ENCODE assay signal across 21 cellular contexts in the genomic region with DNA sequence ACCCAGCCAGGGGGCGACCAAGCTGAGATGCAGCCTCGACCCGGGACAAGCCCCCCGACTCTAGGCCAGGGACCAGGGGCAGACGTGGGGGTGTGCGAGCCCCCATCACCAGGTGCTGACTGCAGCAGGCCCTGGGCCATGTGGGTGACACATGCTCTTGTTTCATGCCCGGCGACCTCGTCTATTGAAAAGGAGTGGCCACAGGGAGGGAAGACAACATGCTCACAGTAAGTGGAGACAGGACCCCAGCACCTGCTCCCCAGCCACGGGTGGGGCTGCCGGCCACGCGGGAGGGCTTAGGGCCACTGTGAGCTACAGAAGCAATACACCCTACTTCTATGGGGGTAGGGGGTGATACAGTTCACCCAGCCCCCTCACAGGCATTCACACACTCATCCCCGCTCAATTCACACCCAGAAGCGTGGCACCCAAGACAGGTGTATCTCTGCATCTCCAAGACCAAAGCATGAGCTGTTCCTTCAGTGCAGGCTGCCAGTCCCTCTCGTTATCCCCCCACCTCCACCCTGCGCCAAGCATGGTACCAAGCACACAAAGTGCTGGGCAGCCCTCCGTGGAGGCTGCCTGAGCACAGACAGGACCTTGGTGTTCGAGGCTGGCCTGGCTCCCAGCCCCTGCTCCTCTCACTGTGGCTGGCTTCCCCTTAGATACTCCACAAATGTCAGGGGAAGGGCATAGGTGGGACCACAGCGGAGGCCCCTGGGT. TPM values are rescaled to one million over a fixed set of nuclear protein-coding genes. Genes with fewer than 3 reads are reported as not detected.
A peak's percentile ranks its signal among the peaks of the same experiment; 100 is the strongest.
DNase-seq lines count a peak whose midpoint lies in the region; ATAC-seq and TF ChIP-seq lines count a peak whose summit lies in the region.
"Had no signal": no experiment of that assay in that cellular context is flagged by ENCODE, and none has a peak within 500 bp of the region (broad histone marks: within the 10 kb centered on the region; RNA-seq: fewer than 3 reads in every experiment).

No MANE protein-coding gene starts in this region.

- H3K27me3 Mint-ChIP-seq in activated CD8-positive, alpha-beta T cell treated with anti-CD3 and anti-CD28 coated beads for 36 hours: no peaks in the 10 kb centered on the region
- H3K27me3 Mint-ChIP-seq: activated naive CD8-positive, alpha-beta T cell treated with anti-CD3 and anti-CD28 coated beads, Interleukin-2, amount 10 ng/mL, durations not matched to agents 7 days and 5 days; B cell; T-cell had no signal

- no peaks in the 10 kb centered on the region for H3K9me2 ChIP-seq in PC-9 (ENCODE audit: insufficient read depth)

- H3K27ac Mint-ChIP-seq in stimulated activated effector memory CD8-positive, alpha-beta T cell treated with anti-CD3 and anti-CD28 coated beads, Interleukin-12 subunit alpha, Interleukin-12 subunit beta, amount 100 ng/mL, for 72 hours: peak overlapping the region; percentile 81
- H3K27ac Mint-ChIP-seq in activated CD8-positive, alpha-beta T cell treated with anti-CD3 and anti-CD28 coated beads for 36 hours: no peak overlapping the region
- H3K27ac Mint-ChIP-seq: activated naive CD8-positive, alpha-beta T cell treated with anti-CD3 and anti-CD28 coated beads, Interleukin-2, amount 10 ng/mL, durations not matched to agents 7 days and 5 days; B cell; T-cell had no signal

- POLR2A ChIA-PET in PC-9 (lab: Charles Lee; ENCODE audit: unreplicated experiment): interaction anchor here (0.6 kb wide), 1 partner anchor 231 kb away, joined by 11 read pairs; no protein-coding TSS in a partner anchor
- POLR2A ChIA-PET in activated CD8-positive, alpha-beta T cell treated with anti-CD3 and anti-CD28 coated beads for 36 hours (lab: Charles Lee): no interaction called here

- H3K4me1 ChIP-seq in BE2C (peaks cover 31% of the 10 kb centered on the region), left ventricle myocardium inferior (peaks cover 86% of the 10 kb centered on the region), PC-9 (replicated peaks; ENCODE audit: insufficient read depth) (peaks cover 8% of the 10 kb centered on the region; the same call in 1 of the 2 replicates)

- H3K4me3 Mint-ChIP-seq in stimulated activated effector memory CD8-positive, alpha-beta T cell treated with anti-CD3 and anti-CD28 coated beads, Interleukin-12 subunit alpha, Interleukin-12 subunit beta, amount 100 ng/mL, for 72 hours: no peak overlapping the region
- H3K4me3 Mint-ChIP-seq in activated CD8-positive, alpha-beta T cell treated with anti-CD3 and anti-CD28 coated beads for 36 hours: no peak overlapping the region
- H3K4me3 Mint-ChIP-seq: activated naive CD8-positive, alpha-beta T cell treated with anti-CD3 and anti-CD28 coated beads, Interleukin-2, amount 10 ng/mL, durations not matched to agents 7 days and 5 days; B cell; H9; T-cell had no signal

- H3K36me3 ChIP-seq in BE2C (peaks cover 29% of the 10 kb centered on the region), left ventricle myocardium inferior (peaks cover 32% of the 10 kb centered on the region), PC-9 (ENCODE audit: low read depth) (no peaks in the 10 kb centered on the region)

- no peak overlapping the region for H3K4me3 ChIP-seq in BE2C (ENCODE audit: low read depth, low read length)
- H3K4me3 ChIP-seq in left ventricle myocardium inferior: no peak overlapping the region
- H3K4me3 ChIP-seq in PC-9: no peak overlapping the region

- peak; percentile 42 for DNase-seq in BE2C
- DNase-seq in M059J (ENCODE audit: low read depth): peak; percentile 34
- no peak for DNase-seq in left ventricle myocardium inferior
- DNase-seq in stimulated activated effector memory CD8-positive, alpha-beta T cell treated with anti-CD3 and anti-CD28 coated beads, Interleukin-12 subunit alpha, Interleukin-12 subunit beta, amount 100 ng/mL, for 72 hours (ENCODE audit: low spot score in 2 of 2): no peak
- no peak for DNase-seq in NCI-H226
- DNase-seq in activated effector memory CD4-positive, alpha-beta T cell treated with Interleukin-2 at 50 U/mL for 16 hours: no peak
- no peak for DNase-seq in PC-9
- no peak for DNase-seq in activated CD8-positive, alpha-beta T cell treated with anti-CD3 and anti-CD28 coated beads for 36 hours
- DNase-seq: activated naive CD8-positive, alpha-beta T cell treated with anti-CD3 and anti-CD28 coated beads, Interleukin-2, amount 10 ng/mL, durations not matched to agents 7 days and 5 days; activated T-cell treated with anti-CD3 and anti-CD28 coated beads, Interleukin-2, amount 50 U/mL, for 1 hour; DMS79 treated with DMSO at 0.1 percent for 48 hours; H9; kidney; NCI-H146; NCI-H524; stimulated activated CD4-positive, alpha-beta T cell treated with anti-CD3 and anti-CD28 coated beads, Interleukin-2, amount 100 ng/mL, for 24 hours; T-cell had no signal

- H3K4me1 Mint-ChIP-seq in stimulated activated effector memory CD8-positive, alpha-beta T cell treated with anti-CD3 and anti-CD28 coated beads, Interleukin-12 subunit alpha, Interleukin-12 subunit beta, amount 100 ng/mL, for 72 hours: no peaks in the 10 kb centered on the region
- H3K4me1 Mint-ChIP-seq in activated CD8-positive, alpha-beta T cell treated with anti-CD3 and anti-CD28 coated beads for 36 hours (ENCODE audit: low read depth): no peaks in the 10 kb centered on the region
- H3K4me1 Mint-ChIP-seq: B cell, T-cell had no signal

- H3K36me3 Mint-ChIP-seq in stimulated activated effector memory CD8-positive, alpha-beta T cell treated with anti-CD3 and anti-CD28 coated beads, Interleukin-12 subunit alpha, Interleukin-12 subunit beta, amount 100 ng/mL, for 72 hours: peaks cover 73% of the 10 kb centered on the region
- peaks cover 7% of the 10 kb centered on the region for H3K36me3 Mint-ChIP-seq in activated CD8-positive, alpha-beta T cell treated with anti-CD3 and anti-CD28 coated beads for 36 hours (ENCODE audit: low read depth)

- ATAC-seq in stimulated activated effector memory CD8-positive, alpha-beta T cell treated with anti-CD3 and anti-CD28 coated beads, Interleukin-12 subunit alpha, Interleukin-12 subunit beta, amount 100 ng/mL, for 72 hours: no peak
- no peak for ATAC-seq in activated CD8-positive, alpha-beta T cell treated with anti-CD3 and anti-CD28 coated beads for 36 hours
- ATAC-seq: activated CD4-positive, CD25-positive, alpha-beta regulatory T cell treated with anti-CD3 and anti-CD28 coated beads, Interleukin-2, amount 50 U/mL, for 24 hours; Panc1; T-cell had no signal

- no peaks in the 10 kb centered on the region for H4K20me1 ChIP-seq in PC-9 (ENCODE audit: insufficient read depth)

- H2AFZ ChIP-seq in PC-9: no peak overlapping the region

- peak overlapping the region; percentile 57 for H3K27ac ChIP-seq in left ventricle myocardium inferior (replicated peaks)
- H3K27ac ChIP-seq in PC-9: no peak overlapping the region
- H3K27ac ChIP-seq: KMS-11 had no signal

- no peak overlapping the region for H3K4me2 ChIP-seq in PC-9
- H3K4me2 ChIP-seq: KMS-11 had no signal

- no peaks in the 10 kb centered on the region for H3K79me2 ChIP-seq in PC-9 (ENCODE audit: low read depth)

- H3K27me3 ChIP-seq in BE2C (no peaks in the 10 kb centered on the region), left ventricle myocardium inferior (ENCODE audit: low read depth) (no peaks in the 10 kb centered on the region), PC-9 (ENCODE audit: insufficient read depth, low read depth) (no peaks in the 10 kb centered on the region)

- TF ChIP-seq CTCF in BE2C (IDR thresholded peaks at IDR 0.05; ENCODE audit: low read depth, low read length): no peak
- no peak for TF ChIP-seq CTCF in left ventricle myocardium inferior (IDR thresholded peaks at IDR 0.05; ENCODE audit: borderline replicate concordance)
- TF ChIP-seq CTCF in PC-9 (conservative IDR thresholded peaks at IDR 0.05): no peak
- no peak for TF ChIP-seq CTCF in activated CD8-positive, alpha-beta T cell treated with anti-CD3 and anti-CD28 coated beads for 36 hours (IDR thresholded peaks at IDR 0.05)

- CTCF ChIA-PET in PC-9 (lab: Charles Lee): interaction anchor here (0.6 kb wide), 1 partner anchor 131 kb away, joined by 3 read pairs; no protein-coding TSS in a partner anchor
- CTCF ChIA-PET in activated CD8-positive, alpha-beta T cell treated with anti-CD3 and anti-CD28 coated beads for 36 hours (lab: Charles Lee): interaction anchor here (1.5 kb wide), 2 partner anchors 18 to 19 kb away, joined by 4 to 5 read pairs; no protein-coding TSS in a partner anchor

- H3K9me3 Mint-ChIP-seq in stimulated activated effector memory CD8-positive, alpha-beta T cell treated with anti-CD3 and anti-CD28 coated beads, Interleukin-12 subunit alpha, Interleukin-12 subunit beta, amount 100 ng/mL, for 72 hours: no peaks in the 10 kb centered on the region
- H3K9me3 Mint-ChIP-seq in activated CD8-positive, alpha-beta T cell treated with anti-CD3 and anti-CD28 coated beads for 36 hours: no peaks in the 10 kb centered on the region
- H3K9me3 Mint-ChIP-seq: activated naive CD8-positive, alpha-beta T cell treated with anti-CD3 and anti-CD28 coated beads, Interleukin-2, amount 10 ng/mL, durations not matched to agents 7 days and 5 days; H9; T-cell had no signal

- intact Hi-C loops in left ventricle myocardium inferior (cut with micrococcal nuclease): no loop called here
- intact Hi-C loops in PC-9 (cut with micrococcal nuclease; ENCODE audit: unreplicated experiment): no loop called here
- intact Hi-C loops in activated CD8-positive, alpha-beta T cell treated with anti-CD3 and anti-CD28 coated beads for 36 hours (cut with micrococcal nuclease): no loop called here

- H3F3A ChIP-seq in PC-9 (ENCODE audit: insufficient read depth, low read depth): no peaks in the 10 kb centered on the region

- BruUV-seq in PC-9 (replicated peaks; lab: Mats Ljungman, UMichigan): no TSS peak

- no peaks in the 10 kb centered on the region for H3K9me3 ChIP-seq in BE2C
- H3K9me3 ChIP-seq in left ventricle myocardium inferior (replicated peaks): no peaks in the 10 kb centered on the region
- H3K9me3 ChIP-seq in PC-9 (ENCODE audit: insufficient read depth, low read depth): no peaks in the 10 kb centered on the region

RNA-seq across cellular contexts. Expression of a gene that starts 13.6 kb away (rescaled TPM):
- polyA plus RNA-seq in BE2C (2012; ENCODE audit: insufficient read depth, insufficient read length, low read depth): 147 TPM
- 69.9 and 115 TPM in 2 replicates for total RNA-seq in M059J (2014; rRNA removed; shearing (Covaris generic))
- total RNA-seq in left ventricle myocardium inferior (5.5 TPM), PC-9 (2021) (45.3 and 49.8 TPM in 2 replicates)
- not detected for total RNA-seq in activated CD8-positive, alpha-beta T cell treated with anti-CD3 and anti-CD28 coated beads for 36 hours

RNA-seq across cellular contexts. Expression of a gene that starts 31.2 kb away (rescaled TPM):
- 72.6 TPM for polyA plus RNA-seq in BE2C (2012; ENCODE audit: insufficient read depth, insufficient read length, low read depth)
- total RNA-seq in M059J (2014; rRNA removed; shearing (Covaris generic)): 8.7 and 13.1 TPM in 2 replicates
- total RNA-seq in left ventricle myocardium inferior (12.5 TPM), PC-9 (2021) (42.1 and 55.4 TPM in 2 replicates)
- 10 to 100 TPM; 73.3 to 76.6 TPM for total RNA-seq in activated CD8-positive, alpha-beta T cell treated with anti-CD3 and anti-CD28 coated beads for 36 hours

RNA-seq across cellular contexts. Expression of a gene that starts 34.1 kb away (rescaled TPM):
- polyA plus RNA-seq in BE2C (2012; ENCODE audit: insufficient read depth, insufficient read length, low read depth): 216 TPM
- 38.6 and 61.5 TPM in 2 replicates for total RNA-seq in M059J (2014; rRNA removed; shearing (Covaris generic))
- total RNA-seq in left ventricle myocardium inferior: 67.3 TPM
- 95.9 and 110 TPM in 2 replicates for total RNA-seq in PC-9 (2021)
- 10 to 100 TPM; 65.9 to 70.1 TPM for total RNA-seq in activated CD8-positive, alpha-beta T cell treated with anti-CD3 and anti-CD28 coated beads for 36 hours

RNA-seq across cellular contexts. Expression of a gene that starts 40.4 kb away (rescaled TPM):
- polyA plus RNA-seq in BE2C (2012; ENCODE audit: insufficient read depth, insufficient read length, low read depth): 154 TPM
- 68.2 and 69.0 TPM in 2 replicates for total RNA-seq in M059J (2014; rRNA removed; shearing (Covaris generic))
- total RNA-seq in left ventricle myocardium inferior: 74.2 TPM
- 58.9 and 66.5 TPM in 2 replicates for total RNA-seq in PC-9 (2021)
- total RNA-seq in activated CD8-positive, alpha-beta T cell treated with anti-CD3 and anti-CD28 coated beads for 36 hours: 100 to 1,000 TPM in 1 of 2 experiments, 10 to 100 TPM in 1; 86.8 to 101 TPM

Comparison
In these comparisons a context has a peak if more than half of its experiments do, and no peak if none do; other contexts are left out.
1. DNase-seq: peak in BE2C (single experiment) and M059J (single experiment); none in left ventricle myocardium inferior (single experiment), stimulated activated effector memory CD8-positive, alpha-beta T cell treated with anti-CD3 and anti-CD28 coated beads, Interleukin-12 subunit alpha, Interleukin-12 subunit beta, amount 100 ng/mL, for 72 hours (0 of 2), NCI-H226 (single experiment), activated effector memory CD4-positive, alpha-beta T cell treated with Interleukin-2 at 50 U/mL for 16 hours (single experiment), PC-9 (0 of 2) and activated CD8-positive, alpha-beta T cell treated with anti-CD3 and anti-CD28 coated beads for 36 hours (single experiment).